Comparison of ENCODE assay signal across 13 cellular contexts in genomic region chr3:15903164-15903563, GRCh38.
DNase-seq lines count a peak whose midpoint lies in the region; ATAC-seq and TF ChIP-seq lines count a peak whose summit lies in the region.
"Had no signal": no experiment of that assay in that cellular context is flagged by ENCODE, and none has a peak within 500 bp of the region (broad histone marks: within the 10 kb centered on the region; RNA-seq: fewer than 3 reads in every experiment).

No MANE protein-coding gene starts in this region.

- TF ChIP-seq POLR2A in body of pancreas (IDR thresholded peaks at IDR 0.05) = peak in 2 of 3 donors; percentile 35 to 51

- DNase-seq in G401 (ENCODE audit: low spot score) = peak; percentile 98
- peak; percentile 73 to 88 (median 82) for DNase-seq in body of pancreas
- peak; percentile 49 for DNase-seq in left cardiac atrium
- DNase-seq in COR-L47 (lab: John Stamatoyannopoulos, UW) = no peak
- DNase-seq in KBM-7 = no peak
- DNase-seq in NCI-H1417 treated with DMSO at 0.1 percent for 48 hours (lab: John Stamatoyannopoulos, UW) = no peak
- DNase-seq: activated CD8-positive, alpha-beta T cell treated with anti-CD3 and anti-CD28 coated beads, Interleukin-2, amount 10 ng/mL, durations not matched to agents 7 days and 5 days; GOT3; Karpas-422; PC-9; upper lobe of left lung had no signal

- H3K4me3 ChIP-seq in body of pancreas (no peak overlapping the region), skeletal muscle tissue (ENCODE audit: low read length in 3 of 3) (peak overlapping the region in 2 of 3 donors; percentile 7 to 17)
- H3K4me3 ChIP-seq: PC-9, upper lobe of left lung had no signal

- H3K36me3 ChIP-seq in body of pancreas (replicated peaks in 1 of 2; ENCODE audit: insufficient read depth in 1 of 2, low read depth in 2 of 2) (no peaks in the 10 kb centered on the region), skeletal muscle tissue (ENCODE audit: control insufficient read depth in 3 of 3, insufficient read depth in 3 of 3, low read length in 3 of 3) (no peaks in the 10 kb centered on the region)
- H3K36me3 ChIP-seq: upper lobe of left lung had no signal

- WGBS in body of pancreas, 2 donors = 3 to 7% methylated on average over 3 of the region's 3 CpGs

- in situ Hi-C loops in G401 (cut with HindIII; ENCODE audit: low sequenced_read_pairs) (no loop called here), KBM-7 (cut with MboI; ENCODE audit: low pct_unique_long_range_greater_than_20kb, low sequenced_read_pairs) (no loop called here)

- intact Hi-C loops in body of pancreas (cut with DNase I) (no loop called here), left cardiac atrium (cut with DNase I) (no loop called here)

- H3K4me1 ChIP-seq in body of pancreas = peaks cover 24% of the 10 kb centered on the region
- H3K4me1 ChIP-seq in skeletal muscle tissue (ENCODE audit: control insufficient read depth in 3 of 3, insufficient read depth in 3 of 3, low read length in 3 of 3) = peaks cover 25 to 41% (median 26%) of the 10 kb centered on the region in 3 donors
- H3K4me1 ChIP-seq: upper lobe of left lung had no signal

- H3K9ac ChIP-seq in skeletal muscle tissue (ENCODE audit: low read depth in 1 of 3, low read length in 3 of 3) = peak overlapping the region; percentile 23 to 77 (median 37)

- ATAC-seq in body of pancreas (peak; percentile 90), left cardiac atrium (peak; percentile 80 to 82), HG03354 (IDR thresholded peaks at IDR 0.05; ENCODE audit: poor library complexity, severe bottlenecking, unreplicated experiment) (no peak)
- ATAC-seq: activated CD8-positive, alpha-beta T cell treated with anti-CD3 and anti-CD28 coated beads, Interleukin-2, amount 10 ng/mL, durations not matched to agents 7 days and 5 days had no signal

- peak overlapping the region; percentile 78 to 90 (median 84) for H3K27ac ChIP-seq in body of pancreas
- H3K27ac ChIP-seq in skeletal muscle tissue (ENCODE audit: low read depth, low read length) = peak overlapping the region; percentile 91
- H3K27ac ChIP-seq: PC-9, upper lobe of left lung had no signal

- H3K27me3 ChIP-seq in body of pancreas = no peaks in the 10 kb centered on the region
- no peaks in the 10 kb centered on the region for H3K27me3 ChIP-seq in skeletal muscle tissue (ENCODE audit: control insufficient read depth in 3 of 3, insufficient read depth in 3 of 3, low read length in 3 of 3)
- H3K27me3 ChIP-seq: upper lobe of left lung had no signal

- H3K9me3 ChIP-seq in body of pancreas (no peaks in the 10 kb centered on the region), skeletal muscle tissue (ENCODE audit: control insufficient read depth in 3 of 3, low read length in 3 of 3) (no peaks in the 10 kb centered on the region)
- H3K9me3 ChIP-seq: upper lobe of left lung had no signal

- TF ChIP-seq CTCF in body of pancreas (IDR thresholded peaks at IDR 0.05) = no peak

Comparison
In these comparisons a context has a peak if more than half of its experiments do, and no peak if none do; other contexts are left out.
1. DNase-seq: peak in G401 (single experiment), body of pancreas (4 of 4) and left cardiac atrium (single experiment); none in COR-L47 (single experiment), KBM-7 (single experiment) and NCI-H1417 treated with DMSO at 0.1 percent for 48 hours (single experiment).
2. H3K4me3 ChIP-seq: peak in skeletal muscle tissue (2 of 3); none in body of pancreas (0 of 2).